In genomic region chr9:12781334-12781733, GRCh38 we compare ENCODE assay signal across 25 cellular contexts. TPM values are rescaled to one million over a fixed set of nuclear protein-coding genes. Genes with fewer than 3 reads are reported as not detected.
"Had no signal": no experiment of that assay in that cellular context is flagged by ENCODE, and none has a peak within 500 bp of the region (broad histone marks: within the 10 kb centered on the region; RNA-seq: fewer than 3 reads in every experiment).

No MANE protein-coding gene starts in this region.

- H3K27ac ChIP-seq: brain microvascular endothelial cell, esophagus squamous epithelium, left lung, skin epidermis, uterus had no signal

- DNase-seq: activated CD4-positive, alpha-beta memory T cell treated with anti-CD3 and anti-CD28 coated beads, Interleukin-2, amount 10 ng/mL, durations not matched to agents 7 days and 5 days; activated CD4-positive, alpha-beta T cell treated with anti-CD3 and anti-CD28 coated beads for 48 hours; activated CD4-positive, CD25-positive, alpha-beta regulatory T cell; activated naive CD4-positive, alpha-beta T cell treated with anti-CD3 and anti-CD28 coated beads for 36 hours; activated T-cell treated with anti-CD3 and anti-CD28 coated beads, Interleukin-2, amount 50 U/mL, for 24 hours; brain microvascular endothelial cell; cortex of kidney; esophagus squamous epithelium; foreskin melanocyte; kidney; left lung; nephron progenitor cell; nucleus accumbens; right cardiac atrium; stimulated activated CD4-positive, alpha-beta T cell treated with anti-CD3 and anti-CD28 coated beads, Interleukin-15, amount 100 ng/mL, for 24 hours; stimulated activated CD4-positive, alpha-beta T cell treated with anti-CD3 and anti-CD28 coated beads, Interleukin-2, amount 100 ng/mL, for 48 hours; T-cell; uterus had no signal

- H3K4me3 ChIP-seq: esophagus squamous epithelium, left lung, skin epidermis, uterus had no signal

- ATAC-seq: left lung; right cardiac atrium; SK-N-SH treated with all-trans-retinoic acid at 6 μM for 48 hours; stimulated activated effector memory CD8-positive, alpha-beta T cell treated with anti-CD3 and anti-CD28 coated beads, Interleukin-12 subunit alpha, Interleukin-12 subunit beta, amount 100 ng/mL, for 72 hours; T-cell had no signal

- H3K4me3 Mint-ChIP-seq: activated CD4-positive, alpha-beta memory T cell treated with anti-CD3 and anti-CD28 coated beads, Interleukin-2, amount 10 ng/mL, durations not matched to agents 7 days and 5 days; activated naive CD4-positive, alpha-beta T cell treated with anti-CD3 and anti-CD28 coated beads for 36 hours; activated T-cell treated with anti-CD3 and anti-CD28 coated beads, Interleukin-2, amount 50 U/mL, for 24 hours; central memory CD8-positive, alpha-beta T cell; mesothelial cell of epicardium; nephron progenitor cell; stimulated activated effector memory CD8-positive, alpha-beta T cell treated with anti-CD3 and anti-CD28 coated beads, Interleukin-12 subunit alpha, Interleukin-12 subunit beta, amount 100 ng/mL, for 72 hours; T-cell had no signal

- H3K27me3 ChIP-seq: brain microvascular endothelial cell, esophagus squamous epithelium, uterus had no signal

- H3K4me1 Mint-ChIP-seq: activated CD4-positive, alpha-beta memory T cell treated with anti-CD3 and anti-CD28 coated beads, Interleukin-2, amount 10 ng/mL, durations not matched to agents 7 days and 5 days; central memory CD8-positive, alpha-beta T cell; stimulated activated effector memory CD8-positive, alpha-beta T cell treated with anti-CD3 and anti-CD28 coated beads, Interleukin-12 subunit alpha, Interleukin-12 subunit beta, amount 100 ng/mL, for 72 hours had no signal

- H3K27ac Mint-ChIP-seq: activated CD4-positive, alpha-beta memory T cell treated with anti-CD3 and anti-CD28 coated beads, Interleukin-2, amount 10 ng/mL, durations not matched to agents 7 days and 5 days; activated naive CD4-positive, alpha-beta T cell treated with anti-CD3 and anti-CD28 coated beads for 36 hours; activated T-cell treated with anti-CD3 and anti-CD28 coated beads, Interleukin-2, amount 50 U/mL, for 24 hours; activated T-helper 2 cell treated with anti-CD3 and anti-CD28 coated beads, Interferon-gamma antibody, Interleukin-2, Interleukin-4, amounts not matched to agents 10 μg/mL and 5 μg/mL and 100 μg/mL, durations not matched to agents 14 hours and 24 hours and 36 hours; mesothelial cell of epicardium; nephron progenitor cell; progenitor cell of endocrine pancreas; stimulated activated effector memory CD8-positive, alpha-beta T cell treated with anti-CD3 and anti-CD28 coated beads, Interleukin-12 subunit alpha, Interleukin-12 subunit beta, amount 100 ng/mL, for 72 hours; T-cell had no signal

- FAIRE-seq: kidney had no signal

- H3K36me3 ChIP-seq: brain microvascular endothelial cell, esophagus squamous epithelium, left lung, uterus had no signal

- H3K9me3 ChIP-seq: esophagus squamous epithelium, uterus had no signal

- H3K27me3 Mint-ChIP-seq: central memory CD8-positive, alpha-beta T cell; progenitor cell of endocrine pancreas had no signal

- H3K36me3 Mint-ChIP-seq: stimulated activated effector memory CD8-positive, alpha-beta T cell treated with anti-CD3 and anti-CD28 coated beads, Interleukin-12 subunit alpha, Interleukin-12 subunit beta, amount 100 ng/mL, for 72 hours; T-cell had no signal

RNA-seq across cellular contexts. Expression of gene LURAP1L, which starts 6.5 kb away (rescaled TPM):
- total RNA-seq: activated CD4-positive, alpha-beta memory T cell treated with anti-CD3 and anti-CD28 coated beads, Interleukin-2, amount 10 ng/mL, durations not matched to agents 7 days and 5 days; activated naive CD4-positive, alpha-beta T cell treated with anti-CD3 and anti-CD28 coated beads for 36 hours; activated T-helper 2 cell treated with anti-CD3 and anti-CD28 coated beads, Interferon-gamma antibody, Interleukin-2, Interleukin-4, amounts not matched to agents 10 μg/mL and 5 μg/mL and 100 μg/mL, durations not matched to agents 14 hours and 24 hours and 36 hours; T-cell had no signal
